Comparison of ENCODE assay signal across 16 cellular contexts in genomic region chr18:63470751-63471150, GRCh38. TPM values are rescaled to one million over a fixed set of nuclear protein-coding genes. Genes with fewer than 3 reads are reported as not detected.
"Had no signal": no experiment of that assay in that cellular context is flagged by ENCODE, and none has a peak within 500 bp of the region (broad histone marks: within the 10 kb centered on the region; RNA-seq: fewer than 3 reads in every experiment).

No MANE protein-coding gene starts in this region.

- H3K9me3 ChIP-seq: heart right ventricle, left lung, prostate gland, sigmoid colon, upper lobe of right lung had no signal

- H3K9me3 Mint-ChIP-seq: activated CD8-positive, alpha-beta T cell treated with anti-CD3 and anti-CD28 coated beads for 36 hours; activated T-helper 1 cell treated with anti-CD3 and anti-CD28 coated beads, Interleukin-12 subunit alpha, Interleukin-12 subunit beta, Interleukin-2, Interleukin-4 antibody, amounts not matched to agents 30 ng/mL and 10 ng/mL and 1 ng/mL, durations not matched to agents 14 hours and 24 hours and 36 hours; memory B cell; nephron had no signal

- ATAC-seq: activated CD4-positive, alpha-beta T cell treated with anti-CD3 and anti-CD28 coated beads for 36 hours; activated CD8-positive, alpha-beta T cell treated with anti-CD3 and anti-CD28 coated beads for 36 hours; heart right ventricle; left lung; upper lobe of right lung had no signal

- H3K4me1 ChIP-seq: heart right ventricle, left lung, prostate gland, sigmoid colon, upper lobe of right lung had no signal

- H3K36me3 Mint-ChIP-seq: memory B cell had no signal

- H3K27ac ChIP-seq: heart right ventricle, left lung, prostate gland, sigmoid colon, upper lobe of right lung had no signal

- H3K36me3 ChIP-seq: heart right ventricle, left lung, prostate gland, sigmoid colon, upper lobe of right lung had no signal

- H3K4me3 Mint-ChIP-seq: activated CD4-positive, alpha-beta T cell treated with anti-CD3 and anti-CD28 coated beads for 36 hours; activated CD8-positive, alpha-beta T cell treated with anti-CD3 and anti-CD28 coated beads for 36 hours; activated T-helper 1 cell treated with anti-CD3 and anti-CD28 coated beads, Interleukin-12 subunit alpha, Interleukin-12 subunit beta, Interleukin-2, Interleukin-4 antibody, amounts not matched to agents 30 ng/mL and 10 ng/mL and 1 ng/mL, durations not matched to agents 14 hours and 24 hours and 36 hours; memory B cell; nephron had no signal

- DNase-seq: activated CD4-positive, alpha-beta T cell treated with anti-CD3 and anti-CD28 coated beads for 36 hours; activated CD8-positive, alpha-beta T cell treated with anti-CD3 and anti-CD28 coated beads for 36 hours; activated naive CD4-positive, alpha-beta T cell treated with Interleukin-2 at 50 U/mL for 16 hours; heart right ventricle; islet precursor cell; left lung; sigmoid colon; stimulated activated CD4-positive, alpha-beta T cell treated with anti-CD3 and anti-CD28 coated beads, Interleukin-2, amount 100 ng/mL, for 48 hours; stimulated activated naive CD4-positive, alpha-beta T cell treated with Interleukin-2 at 50 U/mL for 16 hours; T-helper 9 cell; upper lobe of right lung had no signal

- H3K27me3 Mint-ChIP-seq: activated CD8-positive, alpha-beta T cell treated with anti-CD3 and anti-CD28 coated beads for 36 hours had no signal

- H3K4me3 ChIP-seq: heart right ventricle, left lung, prostate gland, sigmoid colon, upper lobe of right lung had no signal

- H3K27ac Mint-ChIP-seq: activated CD4-positive, alpha-beta T cell treated with anti-CD3 and anti-CD28 coated beads for 36 hours; activated CD8-positive, alpha-beta T cell treated with anti-CD3 and anti-CD28 coated beads for 36 hours; activated T-helper 1 cell treated with anti-CD3 and anti-CD28 coated beads, Interleukin-12 subunit alpha, Interleukin-12 subunit beta, Interleukin-2, Interleukin-4 antibody, amounts not matched to agents 30 ng/mL and 10 ng/mL and 1 ng/mL, durations not matched to agents 14 hours and 24 hours and 36 hours; memory B cell; nephron had no signal

- H3K4me1 Mint-ChIP-seq: activated CD4-positive, alpha-beta T cell treated with anti-CD3 and anti-CD28 coated beads for 36 hours; memory B cell; nephron had no signal

- H3K27me3 ChIP-seq: heart right ventricle, left lung, sigmoid colon, upper lobe of right lung had no signal

RNA-seq across cellular contexts. Expression of gene SERPINB5, which starts 6.0 kb away (rescaled TPM):
- total RNA-seq: activated CD4-positive, alpha-beta T cell treated with anti-CD3 and anti-CD28 coated beads for 36 hours; activated CD8-positive, alpha-beta T cell treated with anti-CD3 and anti-CD28 coated beads for 36 hours; activated T-helper 1 cell treated with anti-CD3 and anti-CD28 coated beads, Interleukin-12 subunit alpha, Interleukin-12 subunit beta, Interleukin-2, Interleukin-4 antibody, amounts not matched to agents 30 ng/mL and 10 ng/mL and 1 ng/mL, durations not matched to agents 14 hours and 24 hours and 36 hours; heart right ventricle; omental fat pad; sigmoid colon had no signal
